In genomic region chr5:169651526-169651925, GRCh38 we compare ENCODE assay signal across 13 cellular contexts. TPM values are rescaled to one million over a fixed set of nuclear protein-coding genes. Genes with fewer than 3 reads are reported as not detected.
DNase-seq lines count a peak whose midpoint lies in the region; ATAC-seq, FAIRE-seq and TF ChIP-seq lines count a peak whose summit lies in the region.
"Had no signal": no experiment of that assay in that cellular context is flagged by ENCODE, and none has a peak within 500 bp of the region (broad histone marks: within the 10 kb centered on the region; RNA-seq: fewer than 3 reads in every experiment).

No MANE protein-coding gene starts in this region.

- H4K20me1 ChIP-seq in keratinocyte (ENCODE audit: control insufficient read depth, extremely low read depth, insufficient read depth, low read length): no peaks in the 10 kb centered on the region

- H3K9me3 Mint-ChIP-seq in CD14-positive monocyte: no peaks in the 10 kb centered on the region
- H3K9me3 Mint-ChIP-seq in activated T-helper 17 cell treated with anti-CD3 and anti-CD28 coated beads, Interleukin-2, amount 50 U/mL, for 72 hours: peaks cover 4% of the 10 kb centered on the region

- H2AFZ ChIP-seq in keratinocyte (ENCODE audit: control insufficient read depth, low read length): peak overlapping the region; percentile 14

- H3K9me3 ChIP-seq in keratinocyte (ENCODE audit: control insufficient read depth, low read depth, low read length): no peaks in the 10 kb centered on the region
- H3K9me3 ChIP-seq: tibial artery had no signal

- dilution Hi-C loops in keratinocyte (cut with MboI; ENCODE audit: extremely low pct_ligation_motif_present, low sequenced_read_pairs): no loop called here

- H3K9ac ChIP-seq in keratinocyte (ENCODE audit: control insufficient read depth, extremely low read depth, insufficient read depth, low read length): no peak overlapping the region

- no peak overlapping the region for H3K27ac ChIP-seq in keratinocyte (ENCODE audit: control insufficient read depth, insufficient read depth, low read length)
- H3K27ac ChIP-seq: foreskin keratinocyte, tibial artery had no signal

- TF ChIP-seq CTCF in CD14-positive monocyte (IDR thresholded peaks at IDR 0.05): no peak
- TF ChIP-seq CTCF in keratinocyte (optimal IDR thresholded peaks at IDR 0.05 in 1 of 3, IDR thresholded peaks at IDR 0.05 in 1 of 3, conservative IDR thresholded peaks at IDR 0.05 in 1 of 3; ENCODE audit: extremely low read depth in 1 of 3, insufficient read depth in 2 of 3, low read length in 3 of 3): no peak

- H3K4me3 Mint-ChIP-seq in CD14-positive monocyte: peak overlapping the region in 1 of 2 donors; percentile 20
- peak overlapping the region; percentile 84 for H3K4me3 Mint-ChIP-seq in activated T-helper 17 cell treated with anti-CD3 and anti-CD28 coated beads, Interleukin-2, amount 50 U/mL, for 72 hours

- H3K4me2 ChIP-seq in keratinocyte (ENCODE audit: control insufficient read depth, extremely low read depth, insufficient read depth, low read depth, low read length): no peak overlapping the region

- H3K27ac Mint-ChIP-seq in CD14-positive monocyte: peak overlapping the region; percentile 69 to 97 (median 95)
- peak overlapping the region; percentile 99 for H3K27ac Mint-ChIP-seq in activated T-helper 17 cell treated with anti-CD3 and anti-CD28 coated beads, Interleukin-2, amount 50 U/mL, for 72 hours

- peaks cover 97% of the 10 kb centered on the region for H3K4me1 Mint-ChIP-seq in CD14-positive monocyte
- H3K4me1 Mint-ChIP-seq in activated T-helper 17 cell treated with anti-CD3 and anti-CD28 coated beads, Interleukin-2, amount 50 U/mL, for 72 hours: peaks cover 74% of the 10 kb centered on the region

- ATAC-seq in activated T-helper 17 cell treated with anti-CD3 and anti-CD28 coated beads, Interleukin-2, amount 50 U/mL, for 72 hours (replicated peaks): no peak
- no peak for ATAC-seq in HG02938 (IDR thresholded peaks at IDR 0.05; ENCODE audit: unreplicated experiment)

- DNase-seq in CD14-positive monocyte (ENCODE audit: low spot score): no peak
- no peak for DNase-seq in GM12892 (ENCODE audit: insufficient read length)
- no peak for DNase-seq in keratinocyte (ENCODE audit: low read depth, low spot score)
- DNase-seq in NCI-H2029 treated with DMSO at 0.1 percent for 48 hours (lab: John Stamatoyannopoulos, UW): no peak
- no peak for DNase-seq in RKO (ENCODE audit: low spot score)
- DNase-seq in NCI-H2227 (lab: John Stamatoyannopoulos, UW; ENCODE audit: unreplicated experiment): no peak
- DNase-seq: Calu3, cortex of kidney, tibial artery had no signal

- intact Hi-C loops in CD14-positive monocyte (cut with micrococcal nuclease): no loop called here

- no peaks in the 10 kb centered on the region for H3K36me3 ChIP-seq in keratinocyte (ENCODE audit: control insufficient read depth in 2 of 2, extremely low read depth in 1 of 2, insufficient read depth in 2 of 2, low read length in 2 of 2)
- H3K36me3 ChIP-seq: tibial artery had no signal

- peaks cover 47 to 60% of the 10 kb centered on the region in 2 donors for H3K36me3 Mint-ChIP-seq in CD14-positive monocyte
- peaks cover 67% of the 10 kb centered on the region for H3K36me3 Mint-ChIP-seq in activated T-helper 17 cell treated with anti-CD3 and anti-CD28 coated beads, Interleukin-2, amount 50 U/mL, for 72 hours (ENCODE audit: low read depth)

- FAIRE-seq in GM12892 (lab: Jason Lieb, UNC): peak; percentile 24
- FAIRE-seq in keratinocyte (lab: Jason Lieb, UNC): no peak
- FAIRE-seq: islet of Langerhans had no signal

- H3K4me1 ChIP-seq in keratinocyte (ENCODE audit: control insufficient read depth, extremely low read depth, insufficient read depth, low read length): peaks cover 17% of the 10 kb centered on the region

- no peaks in the 10 kb centered on the region for H3K27me3 ChIP-seq in keratinocyte (ENCODE audit: control insufficient read depth, extremely low read depth, insufficient read depth, low read length)
- H3K27me3 ChIP-seq: foreskin keratinocyte, tibial artery had no signal

- H3K27me3 Mint-ChIP-seq in CD14-positive monocyte (ENCODE audit: low read depth in 3 of 3): no peaks in the 10 kb centered on the region
- no peaks in the 10 kb centered on the region for H3K27me3 Mint-ChIP-seq in activated T-helper 17 cell treated with anti-CD3 and anti-CD28 coated beads, Interleukin-2, amount 50 U/mL, for 72 hours

- H3K9me1 ChIP-seq in keratinocyte (ENCODE audit: control insufficient read depth, extremely low read depth, insufficient read depth, low read length): no peaks in the 10 kb centered on the region

- no peak overlapping the region for H3K4me3 ChIP-seq in keratinocyte (ENCODE audit: control insufficient read depth in 2 of 3, extremely low read depth in 1 of 3, insufficient read depth in 2 of 3, low read depth in 1 of 3, low read length in 3 of 3)
- H3K4me3 ChIP-seq: tibial artery had no signal

- TF ChIP-seq POLR2A in GM12892 (IDR thresholded peaks at IDR 0.05; ENCODE audit: low read depth, low read length): no peak

- H3K79me2 ChIP-seq in keratinocyte (ENCODE audit: control insufficient read depth, insufficient read depth, low read length): no peaks in the 10 kb centered on the region

RNA-seq across cellular contexts. Expression of gene DOCK2, which starts 14.5 kb away (rescaled TPM):
- polyA plus RNA-seq in CD14-positive monocyte (100 to 1,000 TPM in 1 of 2 donors, 10 to 100 TPM in 1; 57.5 to 115 TPM), keratinocyte (0.17 to 0.24 TPM (median 0.21 TPM) in 3 replicates)
- polyA plus RNA-seq in GM12892 (2012; ENCODE audit: missing spikeins): 71.2 TPM
- total RNA-seq in activated T-helper 17 cell treated with anti-CD3 and anti-CD28 coated beads, Interleukin-2, amount 50 U/mL, for 72 hours: 100 to 1,000 TPM; 229 to 244 TPM
- not detected for polyA plus RNA-seq in keratinocyte (2011; ENCODE audit: low read depth)
- polyA plus RNA-seq in keratinocyte (2011; cell fraction: cytosol; rRNA removed): 0.06 and 0.32 TPM in 2 replicates
- polyA plus RNA-seq in keratinocyte (2011; cell fraction: nucleus; rRNA removed): 0.04 and 0.06 TPM in 2 replicates
- 0.30 TPM in 1 of 2 replicates, not detected in the other for polyA plus RNA-seq in keratinocyte (2012; ENCODE audit: low replicate concordance)
- polyA minus RNA-seq in keratinocyte: 1.3 to 3.0 TPM in 2 of 3 replicates, not detected in the other
- polyA minus RNA-seq in keratinocyte (2011; cell fraction: cytosol; rRNA and poly(A)+ RNA removed): not detected
- polyA minus RNA-seq in keratinocyte (2011; cell fraction: nucleus; rRNA and poly(A)+ RNA removed): 0.11 and 0.70 TPM in 2 replicates
- total RNA-seq: Calu3 had no signal

Comparison
In these comparisons a context has a peak if more than half of its experiments do, and no peak if none do; other contexts are left out.
1. RNA of gene DOCK2, which starts 14.5 kb away (polyA plus RNA-seq): 57.5 to 115 TPM in CD14-positive monocyte; 0.04 to 0.32 TPM in keratinocyte; every median in the first group is over 10 times any median in the second.